27 cellular contexts compared by ENCODE assay signal in the genomic region with DNA sequence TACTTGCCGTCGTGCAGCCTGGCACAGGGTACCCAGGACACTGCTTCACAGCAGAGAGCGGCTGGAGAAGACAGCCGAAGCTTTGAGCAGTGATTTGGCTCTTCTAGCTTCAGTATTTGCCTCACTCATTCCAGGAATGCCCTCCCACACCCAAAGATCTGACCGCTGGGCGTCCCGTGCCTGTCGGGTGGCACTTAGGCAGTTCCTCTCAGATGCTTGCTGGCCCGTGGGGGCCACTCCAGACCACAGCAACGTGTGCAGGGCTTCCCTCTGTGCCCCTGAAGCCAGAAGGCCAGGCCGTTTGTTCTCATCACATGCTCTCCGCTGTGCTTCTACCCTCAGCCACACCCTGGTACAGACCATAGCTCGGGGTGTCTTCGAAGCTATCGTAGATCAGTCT.
"Had no signal": no experiment of that assay in that cellular context is flagged by ENCODE, and none has a peak within 500 bp of the region (broad histone marks: within the 10 kb centered on the region; RNA-seq: fewer than 3 reads in every experiment).

No MANE protein-coding gene starts in this region.

- DNase-seq: dorsolateral prefrontal cortex; effector CD4-positive, alpha-beta T cell; foreskin fibroblast; gastrocnemius medialis; head of caudate nucleus; kidney; mucosa of descending colon; naive thymus-derived CD8-positive, alpha-beta T cell; nephron progenitor cell; nucleus accumbens; small intestine; stimulated activated CD4-positive, alpha-beta T cell treated with anti-CD3 and anti-CD28 coated beads, Interleukin-15, amount 100 ng/mL, for 24 hours; stimulated activated CD4-positive, alpha-beta T cell treated with anti-CD3 and anti-CD28 coated beads, Interleukin-2, amount 100 ng/mL, for 48 hours; stimulated activated naive B cell treated with anti-CD40 and anti-IgM and Interleukin-4, amounts not matched to agents 10 μg/mL and 1 μg/mL and 100 μg/mL, for 72 hours; upper lobe of right lung; uterus had no signal

- H3K27me3 ChIP-seq: dorsolateral prefrontal cortex, gastrocnemius medialis, right atrium auricular region, tibial nerve, upper lobe of right lung, uterus had no signal

- H3K4me3 Mint-ChIP-seq: memory B cell; mesothelial cell of epicardium; nephron progenitor cell; stimulated activated naive B cell treated with anti-CD40 and anti-IgM and Interleukin-4, amounts not matched to agents 10 μg/mL and 1 μg/mL and 100 μg/mL, for 72 hours; stimulated activated naive CD8-positive, alpha-beta T cell treated with anti-CD3 and anti-CD28 coated beads, Interleukin-15, Interleukin-2, amounts not matched to agents 100 ng/mL and 50 ng/mL, for 24 hours had no signal

- H3K27ac ChIP-seq: dorsolateral prefrontal cortex, epithelial cell of prostate, gastrocnemius medialis, prostate gland, right atrium auricular region, thoracic aorta, tibial nerve, upper lobe of right lung, uterus had no signal

- H3K9me3 ChIP-seq: gastrocnemius medialis, mucosa of descending colon, prostate gland, right atrium auricular region, thoracic aorta, tibial nerve, upper lobe of right lung, uterus had no signal

- H3K9me3 Mint-ChIP-seq: memory B cell; mesothelial cell of epicardium; naive thymus-derived CD8-positive, alpha-beta T cell; nephron progenitor cell; stimulated activated naive B cell treated with anti-CD40 and anti-IgM and Interleukin-4, amounts not matched to agents 10 μg/mL and 1 μg/mL and 100 μg/mL, for 72 hours; stimulated activated naive CD8-positive, alpha-beta T cell treated with anti-CD3 and anti-CD28 coated beads, Interleukin-15, Interleukin-2, amounts not matched to agents 100 ng/mL and 50 ng/mL, for 24 hours had no signal

- H3K36me3 ChIP-seq: uterus had no signal

- ATAC-seq: esophagus mucosa; gastrocnemius medialis; left lobe of liver; mucosa of descending colon; naive thymus-derived CD8-positive, alpha-beta T cell; stimulated activated naive B cell treated with anti-CD40 and anti-IgM and Interleukin-4, amounts not matched to agents 10 μg/mL and 1 μg/mL and 100 μg/mL, for 72 hours; upper lobe of right lung had no signal

- H3K4me3 ChIP-seq: dorsolateral prefrontal cortex, gastrocnemius medialis, lung, mucosa of descending colon, prostate gland, right atrium auricular region, thoracic aorta, tibial nerve, upper lobe of right lung, uterus had no signal

- H3K4me1 ChIP-seq: gastrocnemius medialis, prostate gland, right atrium auricular region, tibial nerve, upper lobe of right lung, uterus had no signal

- H3K27ac Mint-ChIP-seq: memory B cell; mesothelial cell of epicardium; nephron progenitor cell; stimulated activated naive B cell treated with anti-CD40 and anti-IgM and Interleukin-4, amounts not matched to agents 10 μg/mL and 1 μg/mL and 100 μg/mL, for 72 hours; stimulated activated naive CD8-positive, alpha-beta T cell treated with anti-CD3 and anti-CD28 coated beads, Interleukin-15, Interleukin-2, amounts not matched to agents 100 ng/mL and 50 ng/mL, for 24 hours had no signal

- H3K27me3 Mint-ChIP-seq: memory B cell; naive thymus-derived CD8-positive, alpha-beta T cell; stimulated activated naive B cell treated with anti-CD40 and anti-IgM and Interleukin-4, amounts not matched to agents 10 μg/mL and 1 μg/mL and 100 μg/mL, for 72 hours; stimulated activated naive CD8-positive, alpha-beta T cell treated with anti-CD3 and anti-CD28 coated beads, Interleukin-15, Interleukin-2, amounts not matched to agents 100 ng/mL and 50 ng/mL, for 24 hours had no signal

- H3K4me1 Mint-ChIP-seq: mesothelial cell of epicardium, nephron progenitor cell had no signal
